ENCODE assay signal across 3 cellular contexts in the genomic region with DNA sequence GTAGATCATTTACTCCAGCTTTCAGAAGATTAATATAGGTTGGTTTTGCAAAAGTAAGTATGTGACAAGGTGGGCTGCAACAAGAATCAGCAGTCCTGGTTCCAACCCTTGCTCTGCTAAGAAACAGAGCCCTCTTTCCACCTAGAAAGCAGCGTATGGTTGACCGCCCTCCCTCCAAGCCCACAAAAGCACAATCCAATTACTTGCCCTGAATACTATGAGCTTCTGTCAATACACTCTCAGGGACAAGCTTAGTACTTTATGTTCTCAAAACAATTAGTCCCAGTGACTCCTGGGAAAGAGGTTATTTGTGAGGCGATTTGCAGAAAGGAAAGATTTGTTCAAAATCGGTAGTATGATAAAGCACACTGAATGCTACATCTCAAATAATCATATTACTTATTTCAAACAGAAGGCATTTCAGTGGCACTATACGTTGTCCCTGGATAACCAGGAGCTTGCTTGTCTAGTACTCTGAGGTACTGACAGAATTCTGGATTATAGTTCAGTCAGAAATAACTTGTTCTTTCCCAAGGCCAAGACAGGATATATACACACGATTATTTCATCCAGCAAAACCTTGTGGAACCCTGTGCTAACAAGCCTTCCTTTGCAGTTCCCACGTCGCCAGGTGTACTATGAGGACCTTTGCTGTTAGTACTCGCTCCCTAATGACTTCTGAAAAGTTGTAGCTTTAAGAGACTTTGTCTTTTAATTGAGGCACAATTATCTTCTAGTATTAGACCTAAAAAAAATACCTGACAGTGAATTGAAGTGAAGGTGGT.
TF ChIP-seq lines count a peak whose summit lies in the region.

No MANE protein-coding gene starts in this region.

TF ChIP-seq in GM12891, 5 proteins besides CTCF, POLR2A, EP300 and RAD21:
- TF ChIP-seq TAF1 (IDR thresholded peaks at IDR 0.05; ENCODE audit: low read depth, low read length) (no peak), SPI1 (IDR thresholded peaks at IDR 0.05; ENCODE audit: low read depth, low read length) (no peak), POLR2AphosphoS5 (IDR thresholded peaks at IDR 0.05; ENCODE audit: low read depth, low read length) (no peak), PAX5 (IDR thresholded peaks at IDR 0.05; ENCODE audit: insufficient read depth, low read length, severe bottlenecking) (no peak), POU2F2 (IDR thresholded peaks at IDR 0.05; ENCODE audit: low read depth, low read length) (no peak)
TF ChIP-seq in GM12891: peak in this region for 0.

TF ChIP-seq in IMR-90, 13 proteins besides CTCF, POLR2A, EP300 and RAD21:
- TF ChIP-seq CHD1 (IDR thresholded peaks at IDR 0.05; ENCODE audit: low read depth, low read length) (no peak), MXI1 (IDR thresholded peaks at IDR 0.05; ENCODE audit: borderline replicate concordance, low read depth, low read length) (no peak), NFE2L2 (IDR thresholded peaks at IDR 0.05; ENCODE audit: low read depth, low read length) (no peak), SMC3 (IDR thresholded peaks at IDR 0.05; ENCODE audit: low read depth, low read length) (no peak), BHLHE40 (IDR thresholded peaks at IDR 0.05; ENCODE audit: low read depth, low read length) (no peak), MAZ (IDR thresholded peaks at IDR 0.05; ENCODE audit: borderline replicate concordance, low read depth, low read length) (no peak)
- TF ChIP-seq, protein P1, sequence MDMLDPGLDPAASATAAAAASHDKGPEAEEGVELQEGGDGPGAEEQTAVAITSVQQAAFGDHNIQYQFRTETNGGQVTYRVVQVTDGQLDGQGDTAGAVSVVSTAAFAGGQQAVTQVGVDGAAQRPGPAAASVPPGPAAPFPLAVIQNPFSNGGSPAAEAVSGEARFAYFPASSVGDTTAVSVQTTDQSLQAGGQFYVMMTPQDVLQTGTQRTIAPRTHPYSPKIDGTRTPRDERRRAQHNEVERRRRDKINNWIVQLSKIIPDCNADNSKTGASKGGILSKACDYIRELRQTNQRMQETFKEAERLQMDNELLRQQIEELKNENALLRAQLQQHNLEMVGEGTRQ (IDR thresholded peaks at IDR 0.05; ENCODE audit: low read depth, low read length) = no peak
- TF ChIP-seq, protein P2, sequence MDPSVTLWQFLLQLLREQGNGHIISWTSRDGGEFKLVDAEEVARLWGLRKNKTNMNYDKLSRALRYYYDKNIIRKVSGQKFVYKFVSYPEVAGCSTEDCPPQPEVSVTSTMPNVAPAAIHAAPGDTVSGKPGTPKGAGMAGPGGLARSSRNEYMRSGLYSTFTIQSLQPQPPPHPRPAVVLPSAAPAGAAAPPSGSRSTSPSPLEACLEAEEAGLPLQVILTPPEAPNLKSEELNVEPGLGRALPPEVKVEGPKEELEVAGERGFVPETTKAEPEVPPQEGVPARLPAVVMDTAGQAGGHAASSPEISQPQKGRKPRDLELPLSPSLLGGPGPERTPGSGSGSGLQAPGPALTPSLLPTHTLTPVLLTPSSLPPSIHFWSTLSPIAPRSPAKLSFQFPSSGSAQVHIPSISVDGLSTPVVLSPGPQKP (IDR thresholded peaks at IDR 0.05; ENCODE audit: borderline replicate concordance, low read depth, low read length) = no peak

TF ChIP-seq in K562, 482 proteins besides CTCF, POLR2A, EP300 and RAD21:
- TF ChIP-seq NUFIP1 (IDR thresholded peaks at IDR 0.05; ENCODE audit: partially characterized antibody) (no peak), FOSL1 (tag; conservative IDR thresholded peaks at IDR 0.05) (no peak), SMARCE1 (IDR thresholded peaks at IDR 0.05) (no peak), THRAP3 (IDR thresholded peaks at IDR 0.05; ENCODE audit: borderline replicate concordance) (no peak), ZNF217 (CRISPR knock-in tag; IDR thresholded peaks at IDR 0.05) (no peak), ZNF12 (CRISPR knock-in tag; IDR thresholded peaks at IDR 0.05) (0 out of 2 replicates have a peak, but pooled peaks have one; percentile 44), HEY1 (CRISPR knock-in tag; IDR thresholded peaks at IDR 0.05; ENCODE audit: borderline replicate concordance) (no peak)
- TF ChIP-seq, protein P3, sequence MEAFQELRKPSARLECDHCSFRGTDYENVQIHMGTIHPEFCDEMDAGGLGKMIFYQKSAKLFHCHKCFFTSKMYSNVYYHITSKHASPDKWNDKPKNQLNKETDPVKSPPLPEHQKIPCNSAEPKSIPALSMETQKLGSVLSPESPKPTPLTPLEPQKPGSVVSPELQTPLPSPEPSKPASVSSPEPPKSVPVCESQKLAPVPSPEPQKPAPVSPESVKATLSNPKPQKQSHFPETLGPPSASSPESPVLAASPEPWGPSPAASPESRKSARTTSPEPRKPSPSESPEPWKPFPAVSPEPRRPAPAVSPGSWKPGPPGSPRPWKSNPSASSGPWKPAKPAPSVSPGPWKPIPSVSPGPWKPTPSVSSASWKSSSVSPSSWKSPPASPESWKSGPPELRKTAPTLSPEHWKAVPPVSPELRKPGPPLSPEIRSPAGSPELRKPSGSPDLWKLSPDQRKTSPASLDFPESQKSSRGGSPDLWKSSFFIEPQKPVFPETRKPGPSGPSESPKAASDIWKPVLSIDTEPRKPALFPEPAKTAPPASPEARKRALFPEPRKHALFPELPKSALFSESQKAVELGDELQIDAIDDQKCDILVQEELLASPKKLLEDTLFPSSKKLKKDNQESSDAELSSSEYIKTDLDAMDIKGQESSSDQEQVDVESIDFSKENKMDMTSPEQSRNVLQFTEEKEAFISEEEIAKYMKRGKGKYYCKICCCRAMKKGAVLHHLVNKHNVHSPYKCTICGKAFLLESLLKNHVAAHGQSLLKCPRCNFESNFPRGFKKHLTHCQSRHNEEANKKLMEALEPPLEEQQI (IDR thresholded peaks at IDR 0.05) = no peak
